Comparison of ENCODE assay signal across 9 cellular contexts in the genomic region with DNA sequence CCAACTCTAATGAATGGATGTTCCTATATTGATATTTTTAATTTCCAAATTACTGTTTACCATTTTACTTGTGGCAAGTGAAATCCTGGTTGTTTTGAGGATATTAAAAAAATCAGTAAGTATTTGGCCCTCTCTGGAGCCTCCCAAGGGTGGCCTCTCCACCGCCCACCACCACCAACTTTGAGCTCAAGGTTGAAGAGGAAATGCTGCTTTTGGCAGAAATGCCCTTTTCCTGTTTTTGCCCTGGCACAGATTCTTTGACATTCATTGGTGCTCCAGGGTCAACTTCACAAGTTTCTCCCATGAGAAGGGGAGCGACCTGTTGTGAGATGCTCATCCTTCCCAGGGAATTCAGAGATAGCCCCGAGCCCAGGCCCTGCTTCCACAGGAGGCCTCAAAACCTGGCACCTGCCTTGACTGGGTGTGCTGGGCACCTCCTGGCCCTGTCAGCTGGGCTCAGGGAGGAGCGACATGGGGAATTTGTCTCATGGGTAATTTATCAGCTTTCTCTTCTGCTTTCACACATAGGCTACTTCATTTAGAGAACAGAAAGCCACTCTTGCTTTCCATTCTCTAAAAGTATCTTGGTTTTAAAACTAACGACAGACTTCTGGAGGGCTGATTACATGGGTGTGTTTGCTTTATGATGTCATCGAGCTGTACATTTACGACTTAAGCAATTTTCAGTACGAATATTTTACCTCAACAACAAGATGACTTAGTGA.
DNase-seq lines count a peak whose midpoint lies in the region; ATAC-seq lines count a peak whose summit lies in the region.
"Had no signal": no experiment of that assay in that cellular context is flagged by ENCODE, and none has a peak within 500 bp of the region (broad histone marks: within the 10 kb centered on the region; RNA-seq: fewer than 3 reads in every experiment).

No MANE protein-coding gene starts in this region.

- intact Hi-C loops in dendritic cell treated with granulocyte-macrophage colony-stimulating factor and Interleukin-4, amounts not matched to agents 40 ng/mL and 50 ng/mL, for 4 days (cut with micrococcal nuclease) = no loop called here

- peaks cover 43% of the 10 kb centered on the region for H3K4me1 Mint-ChIP-seq in dendritic cell treated with granulocyte-macrophage colony-stimulating factor and Interleukin-4, amounts not matched to agents 40 ng/mL and 50 ng/mL, for 4 days (ENCODE audit: low read depth)

- ATAC-seq in GM18861 (IDR thresholded peaks at IDR 0.05; ENCODE audit: unreplicated experiment) (peak; percentile 94), GM21447 (IDR thresholded peaks at IDR 0.05; ENCODE audit: unreplicated experiment) (peak; percentile 93), HG03175 (IDR thresholded peaks at IDR 0.05; ENCODE audit: unreplicated experiment) (peak; percentile 90)

- peak overlapping the region; percentile 78 for H3K27ac Mint-ChIP-seq in dendritic cell treated with granulocyte-macrophage colony-stimulating factor and Interleukin-4, amounts not matched to agents 40 ng/mL and 50 ng/mL, for 4 days

- no peaks in the 10 kb centered on the region for H3K36me3 Mint-ChIP-seq in dendritic cell treated with granulocyte-macrophage colony-stimulating factor and Interleukin-4, amounts not matched to agents 40 ng/mL and 50 ng/mL, for 4 days (ENCODE audit: low read depth)

- no peak overlapping the region for H3K4me3 Mint-ChIP-seq in dendritic cell treated with granulocyte-macrophage colony-stimulating factor and Interleukin-4, amounts not matched to agents 40 ng/mL and 50 ng/mL, for 4 days

- DNase-seq in Ammon's horn (ENCODE audit: low spot score) = no peak
- DNase-seq in cerebellar nuclear complex (lab: John Stamatoyannopoulos, UW) = no peak
- DNase-seq in stimulated activated CD4-positive, alpha-beta T cell treated with anti-CD3 and anti-CD28 coated beads, Interleukin-1b, Interleukin-23, amount 100 ng/mL, for 48 hours = no peak
- no peak for DNase-seq in activated effector memory CD4-positive, alpha-beta T cell treated with anti-CD3 and anti-CD28 coated beads, Interleukin-2, amount 50 U/mL, for 16 hours
- DNase-seq: activated naive CD4-positive, alpha-beta T cell treated with Interleukin-2 at 50 U/mL for 16 hours had no signal

- peaks cover 31% of the 10 kb centered on the region for H3K27me3 Mint-ChIP-seq in dendritic cell treated with granulocyte-macrophage colony-stimulating factor and Interleukin-4, amounts not matched to agents 40 ng/mL and 50 ng/mL, for 4 days

- no peaks in the 10 kb centered on the region for H3K9me3 Mint-ChIP-seq in dendritic cell treated with granulocyte-macrophage colony-stimulating factor and Interleukin-4, amounts not matched to agents 40 ng/mL and 50 ng/mL, for 4 days
